ENCODE assay signal across 23 cellular contexts in the genomic region with DNA sequence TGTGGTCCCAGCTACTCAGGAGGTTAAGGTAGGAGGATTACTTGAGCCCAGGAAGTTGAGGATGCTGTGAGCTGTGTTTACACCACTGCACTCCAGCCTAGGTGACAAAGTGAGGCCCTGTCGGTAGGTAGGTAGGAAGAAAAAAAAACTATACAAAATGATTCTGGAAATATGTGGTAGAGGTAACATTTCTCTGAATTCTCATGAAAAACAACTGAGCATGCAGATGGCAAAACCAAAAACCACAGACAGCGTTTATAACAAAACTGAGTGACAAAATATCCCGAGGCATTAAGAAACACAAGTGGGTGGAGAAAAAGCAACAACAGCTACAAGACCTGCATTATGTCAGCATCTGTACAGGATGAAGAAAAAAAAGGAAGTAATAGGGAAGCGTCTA.
DNase-seq lines count a peak whose midpoint lies in the region; ATAC-seq and TF ChIP-seq lines count a peak whose summit lies in the region.
"Had no signal": no experiment of that assay in that cellular context is flagged by ENCODE, and none has a peak within 500 bp of the region (broad histone marks: within the 10 kb centered on the region; RNA-seq: fewer than 3 reads in every experiment).

No MANE protein-coding gene starts in this region.

- H3K9me3 Mint-ChIP-seq in activated CD4-positive, alpha-beta T cell treated with anti-CD3 and anti-CD28 coated beads, Interleukin-2, amount 10 ng/mL, durations not matched to agents 7 days and 5 days: no peaks in the 10 kb centered on the region
- H3K9me3 Mint-ChIP-seq in CD8-positive, alpha-beta memory T cell: no peaks in the 10 kb centered on the region
- no peaks in the 10 kb centered on the region for H3K9me3 Mint-ChIP-seq in activated naive CD8-positive, alpha-beta T cell treated with anti-CD3 and anti-CD28 coated beads, Interleukin-2, amount 50 U/mL, for 24 hours

- H3K36me3 ChIP-seq in CD8-positive, alpha-beta memory T cell (ENCODE audit: insufficient read depth, low read length): no peaks in the 10 kb centered on the region
- no peaks in the 10 kb centered on the region for H3K36me3 ChIP-seq in upper lobe of left lung
- H3K36me3 ChIP-seq: left ventricle myocardium inferior, right lobe of liver, thoracic aorta, vagina had no signal

- peak overlapping the region; percentile 12 for H3K4me3 Mint-ChIP-seq in activated CD4-positive, alpha-beta T cell treated with anti-CD3 and anti-CD28 coated beads, Interleukin-2, amount 10 ng/mL, durations not matched to agents 7 days and 5 days
- H3K4me3 Mint-ChIP-seq in CD8-positive, alpha-beta memory T cell: peak overlapping the region in 2 of 7 donors; percentile 0 to 16
- no peak overlapping the region for H3K4me3 Mint-ChIP-seq in activated naive CD8-positive, alpha-beta T cell treated with anti-CD3 and anti-CD28 coated beads, Interleukin-2, amount 50 U/mL, for 24 hours

- H3K4me3 ChIP-seq in CD8-positive, alpha-beta memory T cell (ENCODE audit: low read length): no peak overlapping the region
- no peak overlapping the region for H3K4me3 ChIP-seq in upper lobe of left lung
- H3K4me3 ChIP-seq: left ventricle myocardium inferior, right lobe of liver, thoracic aorta, vagina had no signal

- H3K36me3 Mint-ChIP-seq in activated CD4-positive, alpha-beta T cell treated with anti-CD3 and anti-CD28 coated beads, Interleukin-2, amount 10 ng/mL, durations not matched to agents 7 days and 5 days (ENCODE audit: low read depth): no peaks in the 10 kb centered on the region
- H3K36me3 Mint-ChIP-seq in CD8-positive, alpha-beta memory T cell: no peaks in the 10 kb centered on the region
- H3K36me3 Mint-ChIP-seq in activated naive CD8-positive, alpha-beta T cell treated with anti-CD3 and anti-CD28 coated beads, Interleukin-2, amount 50 U/mL, for 24 hours (ENCODE audit: low read depth): no peaks in the 10 kb centered on the region

- no peaks in the 10 kb centered on the region for H3K4me1 ChIP-seq in CD8-positive, alpha-beta memory T cell (ENCODE audit: insufficient read depth, low read length)
- H3K4me1 ChIP-seq in upper lobe of left lung: no peaks in the 10 kb centered on the region
- H3K4me1 ChIP-seq: left ventricle myocardium inferior, right lobe of liver, vagina had no signal

- H3K9me3 ChIP-seq in CD8-positive, alpha-beta memory T cell (ENCODE audit: low read length): no peaks in the 10 kb centered on the region
- H3K9me3 ChIP-seq in upper lobe of left lung: no peaks in the 10 kb centered on the region
- H3K9me3 ChIP-seq: left ventricle myocardium inferior, right lobe of liver, thoracic aorta, vagina had no signal

- H3K27me3 Mint-ChIP-seq in activated CD4-positive, alpha-beta T cell treated with anti-CD3 and anti-CD28 coated beads, Interleukin-2, amount 10 ng/mL, durations not matched to agents 7 days and 5 days: no peaks in the 10 kb centered on the region
- H3K27me3 Mint-ChIP-seq in CD8-positive, alpha-beta memory T cell: no peaks in the 10 kb centered on the region
- H3K27me3 Mint-ChIP-seq in activated naive CD8-positive, alpha-beta T cell treated with anti-CD3 and anti-CD28 coated beads, Interleukin-2, amount 50 U/mL, for 24 hours: no peaks in the 10 kb centered on the region
- H3K27me3 Mint-ChIP-seq: progenitor cell of endocrine pancreas had no signal

- no peak overlapping the region for H3K27ac ChIP-seq in CD8-positive, alpha-beta memory T cell (ENCODE audit: low read depth, low read length)
- H3K27ac ChIP-seq in upper lobe of left lung: no peak overlapping the region
- H3K27ac ChIP-seq: left ventricle myocardium inferior, right lobe of liver, thoracic aorta, vagina had no signal

- TF ChIP-seq CTCF in upper lobe of left lung (IDR thresholded peaks at IDR 0.05): no peak

- WGBS in upper lobe of left lung, 2 donors: 63 to 65% methylated on average over 4 of the region's 4 CpGs

- TF ChIP-seq EP300 in upper lobe of left lung (IDR thresholded peaks at IDR 0.05): no peak

- no peak for TF ChIP-seq POLR2A in upper lobe of left lung (IDR thresholded peaks at IDR 0.05)

- peak; percentile 20 for ATAC-seq in activated naive CD8-positive, alpha-beta T cell treated with anti-CD3 and anti-CD28 coated beads, Interleukin-2, amount 50 U/mL, for 24 hours
- ATAC-seq in esophagus mucosa (no peak), upper lobe of left lung (ENCODE audit: low FRiP score in 2 of 2) (no peak), GM18907 (IDR thresholded peaks at IDR 0.05; ENCODE audit: unreplicated experiment) (no peak)
- ATAC-seq: HepG2, right lobe of liver had no signal

- POLR2A ChIA-PET in activated CD4-positive, alpha-beta T cell treated with anti-CD3 and anti-CD28 coated beads, Interleukin-2, amount 10 ng/mL, durations not matched to agents 7 days and 5 days (lab: Charles Lee): no interaction called here
- POLR2A ChIA-PET in CD8-positive, alpha-beta memory T cell (lab: Charles Lee): no interaction called here

- no peaks in the 10 kb centered on the region for H3K27me3 ChIP-seq in CD8-positive, alpha-beta memory T cell (ENCODE audit: insufficient read depth, low read length, poor library complexity, severe bottlenecking)
- H3K27me3 ChIP-seq in upper lobe of left lung: no peaks in the 10 kb centered on the region
- H3K27me3 ChIP-seq: vagina had no signal

- CTCF ChIA-PET in activated CD4-positive, alpha-beta T cell treated with anti-CD3 and anti-CD28 coated beads, Interleukin-2, amount 10 ng/mL, durations not matched to agents 7 days and 5 days (lab: Charles Lee): no interaction called here
- CTCF ChIA-PET in CD8-positive, alpha-beta memory T cell (lab: Charles Lee): no interaction called here

- peaks cover 13% of the 10 kb centered on the region for H3K4me1 Mint-ChIP-seq in activated CD4-positive, alpha-beta T cell treated with anti-CD3 and anti-CD28 coated beads, Interleukin-2, amount 10 ng/mL, durations not matched to agents 7 days and 5 days
- H3K4me1 Mint-ChIP-seq in CD8-positive, alpha-beta memory T cell: peaks cover 5 to 9% (median 7%) of the 10 kb centered on the region in 3 donors
- H3K4me1 Mint-ChIP-seq in activated naive CD8-positive, alpha-beta T cell treated with anti-CD3 and anti-CD28 coated beads, Interleukin-2, amount 50 U/mL, for 24 hours: peaks cover 6% of the 10 kb centered on the region

- H3K27ac Mint-ChIP-seq in activated CD4-positive, alpha-beta T cell treated with anti-CD3 and anti-CD28 coated beads, Interleukin-2, amount 10 ng/mL, durations not matched to agents 7 days and 5 days: peak overlapping the region; percentile 77
- H3K27ac Mint-ChIP-seq in CD8-positive, alpha-beta memory T cell: peak overlapping the region in 7 of 8 donors; percentile 7 to 85 (median 48)
- peak overlapping the region; percentile 34 for H3K27ac Mint-ChIP-seq in activated naive CD8-positive, alpha-beta T cell treated with anti-CD3 and anti-CD28 coated beads, Interleukin-2, amount 50 U/mL, for 24 hours
- H3K27ac Mint-ChIP-seq: progenitor cell of endocrine pancreas had no signal

- DNase-seq in activated CD4-positive, alpha-beta T cell treated with anti-CD3 and anti-CD28 coated beads, Interleukin-2, amount 10 ng/mL, durations not matched to agents 7 days and 5 days: peak; percentile 5
- no peak for DNase-seq in activated CD4-positive, alpha-beta T cell treated with anti-CD3 and anti-CD28 coated beads for 4 hours
- DNase-seq in CD8-positive, alpha-beta memory T cell: no peak
- peak; percentile 25 for DNase-seq in SIG-M5 treated with dmso at 0.1 percent for 504 hours (lab: John Stamatoyannopoulos, UW; ENCODE audit: unreplicated experiment)
- no peak for DNase-seq in activated naive CD8-positive, alpha-beta T cell treated with anti-CD3 and anti-CD28 coated beads, Interleukin-2, amount 50 U/mL, for 24 hours
- DNase-seq in upper lobe of left lung: no peak
- DNase-seq: activated gamma-delta T cell treated with Interleukin-2 at 50 U/mL for 16 hours; amygdala; left ventricle myocardium inferior; mesendoderm; NCI-H1105 treated with DMSO at 0.1 percent for 48 hours; NCI-H1930; NCI-H226; NCI-H748 treated with DMSO at 0.1 percent for 48 hours; right lobe of liver; stimulated activated CD4-positive, alpha-beta T cell treated with anti-CD3 and anti-CD28 coated beads, Interleukin-12 subunit alpha, Interleukin-12 subunit beta, amount 100 ng/mL, for 4 hours; stimulated activated naive CD4-positive, alpha-beta T cell had no signal

Comparison
In these comparisons a context has a peak if more than half of its experiments do, and no peak if none do; other contexts are left out.
1. DNase-seq: peak in activated CD4-positive, alpha-beta T cell treated with anti-CD3 and anti-CD28 coated beads, Interleukin-2, amount 10 ng/mL, durations not matched to agents 7 days and 5 days (single experiment) and SIG-M5 treated with dmso at 0.1 percent for 504 hours (single experiment); none in activated CD4-positive, alpha-beta T cell treated with anti-CD3 and anti-CD28 coated beads for 4 hours (0 of 2), CD8-positive, alpha-beta memory T cell (0 of 5), activated naive CD8-positive, alpha-beta T cell treated with anti-CD3 and anti-CD28 coated beads, Interleukin-2, amount 50 U/mL, for 24 hours (single experiment) and upper lobe of left lung (0 of 2).
2. Peak in every context shown above with its lines, with median percentiles within 50 percentile points of each other: H3K27ac Mint-ChIP-seq.